ENCODE assay signal across 8 cellular contexts in genomic region chr7:37234928-37235327, GRCh38.
DNase-seq lines count a peak whose midpoint lies in the region; ATAC-seq, FAIRE-seq and TF ChIP-seq lines count a peak whose summit lies in the region.

No MANE protein-coding gene starts in this region.

- H3K27ac ChIP-seq in GM23338 (ENCODE audit: low read depth) (no peak overlapping the region), iPS-20b (ENCODE audit: low read length) (peak overlapping the region; percentile 37)

- H3K79me2 ChIP-seq in GM23338 (replicated peaks; ENCODE audit: insufficient read depth), result no peaks in the 10 kb centered on the region

- no peaks in the 10 kb centered on the region for H3F3A ChIP-seq in GM23338 (replicated peaks; ENCODE audit: low read depth)

- no peak overlapping the region for H2AFZ ChIP-seq in GM23338

- no peaks in the 10 kb centered on the region for H3K9me3 Mint-ChIP-seq in GM23338

- no peak overlapping the region for H3K4me3 ChIP-seq in GM23338
- 0 out of 2 replicates have a peak overlapping the region, but pooled peaks have one; percentile 13 for H3K4me3 ChIP-seq in iPS-20b (ENCODE audit: low read length)

- ATAC-seq in GM23338 (peak; percentile 83), GM18867 (IDR thresholded peaks at IDR 0.05; ENCODE audit: unreplicated experiment) (no peak)

- DNase-seq in Ammon's horn (ENCODE audit: low spot score) (peak; percentile 71), GM23338 (ENCODE audit: low spot score) (peak; percentile 70), SW480 (ENCODE audit: low spot score) (peak; percentile 52), urothelium cell line (ENCODE audit: low spot score) (peak; percentile 48), AG08396 (ENCODE audit: low spot score) (no peak), GM03348 (ENCODE audit: low spot score) (no peak)

- peaks cover 2% of the 10 kb centered on the region; the same call in 1 of the 3 replicates for H3K36me3 Mint-ChIP-seq in GM23338 (ENCODE audit: low read depth)

- peaks cover 15% of the 10 kb centered on the region; the same call in 2 of the 3 replicates for H3K4me1 Mint-ChIP-seq in GM23338

- H3K9me2 ChIP-seq in GM23338 (ENCODE audit: insufficient read depth), result no peaks in the 10 kb centered on the region

- no peaks in the 10 kb centered on the region for H3K27me3 Mint-ChIP-seq in GM23338 (ENCODE audit: insufficient read depth, low read depth, poor library complexity)

- H4K20me1 ChIP-seq in GM23338 (replicated peaks; ENCODE audit: insufficient read depth), result no peaks in the 10 kb centered on the region

- peak; percentile 84 to 92 for TF ChIP-seq CTCF in GM23338 (conservative IDR thresholded peaks at IDR 0.05; ENCODE audit: low read depth in 2 of 2)

- peak overlapping the region; percentile 32; the same call in 1 of the 2 replicates for H3K27ac Mint-ChIP-seq in GM23338

- no peak overlapping the region for H3K9ac ChIP-seq in iPS-20b (ENCODE audit: low read depth, low read length)

- no peak overlapping the region for H3K4me2 ChIP-seq in GM23338

- no peaks in the 10 kb centered on the region for H3K9me3 ChIP-seq in iPS-20b (ENCODE audit: insufficient read depth, low read depth, low read length)

- H3K27me3 ChIP-seq in GM23338 (ENCODE audit: insufficient read depth) (no peaks in the 10 kb centered on the region), iPS-20b (ENCODE audit: insufficient read depth, low read length) (no peaks in the 10 kb centered on the region)

- H3K36me3 ChIP-seq in GM23338 (ENCODE audit: insufficient read depth) (no peaks in the 10 kb centered on the region), iPS-20b (ENCODE audit: insufficient read depth, low read depth, low read length) (no peaks in the 10 kb centered on the region)

- H3K4me3 Mint-ChIP-seq in GM23338, result no peak overlapping the region

- FAIRE-seq in urothelium cell line (lab: Jason Lieb, UNC), result no peak

- H3K4me1 ChIP-seq in GM23338 (ENCODE audit: insufficient read depth) (no peaks in the 10 kb centered on the region), iPS-20b (ENCODE audit: insufficient read depth, low read length) (peaks cover 9% of the 10 kb centered on the region)

TF ChIP-seq in GM23338, 12 proteins besides CTCF, POLR2A, EP300 and RAD21:
- no peak for TF ChIP-seq POLR2AphosphoS5 (IDR thresholded peaks at IDR 0.05; ENCODE audit: low read depth)
- no peak for TF ChIP-seq CREB1 (CRISPR knock-in tag; IDR thresholded peaks at IDR 0.05; ENCODE audit: low read depth)
- no peak for TF ChIP-seq JUNB (IDR thresholded peaks at IDR 0.05; ENCODE audit: unreplicated experiment)
- TF ChIP-seq ETS1 (IDR thresholded peaks at IDR 0.05), result no peak
- no peak for TF ChIP-seq STAT1 (IDR thresholded peaks at IDR 0.05; ENCODE audit: unreplicated experiment)
TF ChIP-seq in GM23338: peak in this region for 0.

Comparison
In these comparisons a context has a peak if more than half of its experiments do, and no peak if none do; other contexts are left out.
1. DNase-seq: peak in Ammon's horn (single experiment), GM23338 (single experiment), SW480 (single experiment) and urothelium cell line (single experiment); none in AG08396 (single experiment) and GM03348 (single experiment).